Comparison of ENCODE assay signal across 16 cellular contexts in the genomic region with DNA sequence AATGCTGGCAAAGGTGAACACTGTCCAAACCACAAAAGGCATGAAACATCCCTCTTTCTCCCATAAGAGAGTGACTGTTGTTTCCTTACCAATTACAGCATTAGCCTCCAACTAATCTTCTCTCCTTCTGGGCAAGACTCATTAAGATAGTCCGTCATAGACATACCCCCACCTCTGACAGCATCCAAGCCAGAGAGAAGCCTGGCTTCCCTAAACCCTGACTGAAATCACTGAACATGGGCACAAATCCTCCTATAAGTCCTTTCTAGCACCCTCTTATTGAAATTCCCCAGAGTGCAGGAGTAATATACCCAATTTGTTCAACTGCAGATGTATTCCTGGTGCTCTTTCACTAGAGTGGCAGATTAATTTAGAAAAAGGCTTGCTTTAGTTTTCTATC. TPM values are rescaled to one million over a fixed set of nuclear protein-coding genes. Genes with fewer than 3 reads are reported as not detected.
DNase-seq lines count a peak whose midpoint lies in the region; ATAC-seq, FAIRE-seq and TF ChIP-seq lines count a peak whose summit lies in the region.
"Had no signal": no experiment of that assay in that cellular context is flagged by ENCODE, and none has a peak within 500 bp of the region (broad histone marks: within the 10 kb centered on the region; RNA-seq: fewer than 3 reads in every experiment).

No MANE protein-coding gene starts in this region.

- H3K9ac ChIP-seq in HepG2 (ENCODE audit: insufficient read depth, low read depth, low read length), result no peak overlapping the region

- DNase-seq in HepG2 (ENCODE audit: low spot score) (no peak), right lobe of liver (no peak), M059J (ENCODE audit: low read depth) (peak; percentile 48), bronchial epithelial cell (ENCODE audit: low read depth) (no peak), type B pancreatic cell (ENCODE audit: extremely low spot score, unreplicated experiment) (no peak), NCI-H2227 (lab: John Stamatoyannopoulos, UW; ENCODE audit: unreplicated experiment) (no peak)
- DNase-seq: DMS153, HFFc6, NCI-H187 treated with DMSO at 0.1 percent for 48 hours, PC-3, SJCRH30 had no signal

- H3K4me1 ChIP-seq in HepG2 (ENCODE audit: insufficient read depth, low read length) (peaks cover 26% of the 10 kb centered on the region), right lobe of liver (peaks cover 0 to 13% (median 6%) of the 10 kb centered on the region in 4 donors)

- TF ChIP-seq EP300 in HepG2 (IDR thresholded peaks at IDR 0.05; ENCODE audit: low read depth in 2 of 2, low read length in 2 of 2) (no peak), HepG2 (CRISPR knock-in tag; IDR thresholded peaks at IDR 0.05; ENCODE audit: borderline replicate concordance) (no peak)

- ATAC-seq in HepG2, result no peak
- ATAC-seq in right lobe of liver, result no peak
- no peak for ATAC-seq in HG02884 (IDR thresholded peaks at IDR 0.05; ENCODE audit: unreplicated experiment)
- ATAC-seq in GM19455 (IDR thresholded peaks at IDR 0.05; ENCODE audit: unreplicated experiment), result no peak
- ATAC-seq: PC-3 had no signal

- TF ChIP-seq CTCF in HepG2 (CRISPR knock-in tag; IDR thresholded peaks at IDR 0.05), result no peak
- no peak for TF ChIP-seq CTCF in right lobe of liver (IDR thresholded peaks at IDR 0.05)
- TF ChIP-seq CTCF in bronchial epithelial cell (IDR thresholded peaks at IDR 0.05; ENCODE audit: insufficient read depth, low read length, severe bottlenecking), result no peak
- TF ChIP-seq CTCF in type B pancreatic cell (conservative IDR thresholded peaks at IDR 0.05), result no peak

- peak overlapping the region; percentile 40 for H2AFZ ChIP-seq in HepG2 (ENCODE audit: low read length)

- H3K4me2 ChIP-seq in HepG2 (ENCODE audit: low read depth, low read length), result no peak overlapping the region

- no peak for TF ChIP-seq RAD21 in HepG2 (CRISPR knock-in tag; IDR thresholded peaks at IDR 0.05)

- no peaks in the 10 kb centered on the region for H3K36me3 Mint-ChIP-seq in type B pancreatic cell
- H3K36me3 Mint-ChIP-seq: IgD-negative memory B cell had no signal

- peaks cover 8% of the 10 kb centered on the region for H4K20me1 ChIP-seq in HepG2 (ENCODE audit: insufficient read depth, low read length)

- H3K4me1 Mint-ChIP-seq in type B pancreatic cell (ENCODE audit: unreplicated experiment), result no peaks in the 10 kb centered on the region

- FAIRE-seq in HepG2 (lab: Jason Lieb, UNC) (no peak), bronchial epithelial cell (lab: Jason Lieb, UNC) (peak; percentile 23)
- FAIRE-seq: GM12892, H54 had no signal

- peaks cover 20% of the 10 kb centered on the region for H3K27me3 Mint-ChIP-seq in type B pancreatic cell

- WGBS in HepG2 (ENCODE audit: low lambda C conversion rate), result 14% methylated on average over 1 of the region's 1 CpG
- WGBS in right lobe of liver (ENCODE audit: insufficient coverage, low coverage, low lambda C conversion rate, missing lambda C conversion rate), result 88% methylated on average over 1 of the region's 1 CpG

- H3K27me3 ChIP-seq in HepG2 (ENCODE audit: control insufficient read depth in 1 of 2, insufficient read depth in 2 of 2, low read length in 2 of 2), result peaks cover 0 to 3% of the 10 kb centered on the region in 2 experiments; a peak in 2 of 5 replicates
- H3K27me3 ChIP-seq in right lobe of liver, result no peaks in the 10 kb centered on the region
- H3K27me3 ChIP-seq in bronchial epithelial cell (ENCODE audit: control insufficient read depth, insufficient read depth, low read length), result no peaks in the 10 kb centered on the region

- POLR2A ChIA-PET in HepG2 (lab: Yijun Ruan, JAX), result interaction anchor here (3.6 kb wide), 1 partner anchor 11 kb away, joined by 56 read pairs; a partner anchor contains a TSS

- no peaks in the 10 kb centered on the region for H3K9me3 Mint-ChIP-seq in type B pancreatic cell
- H3K9me3 Mint-ChIP-seq: HFFc6, IgD-negative memory B cell had no signal

- H3K4me3 Mint-ChIP-seq in type B pancreatic cell, result peak overlapping the region; percentile 52
- H3K4me3 Mint-ChIP-seq: HFFc6 had no signal

- TF ChIP-seq POLR2A in HepG2 (IDR thresholded peaks at IDR 0.05; ENCODE audit: insufficient read depth in 1 of 2, low read depth in 2 of 2, low read length in 2 of 2) (no peak), right lobe of liver (IDR thresholded peaks at IDR 0.05) (no peak)

- H3K79me2 ChIP-seq in HepG2 (ENCODE audit: insufficient read depth, low read length), result peaks cover 13% of the 10 kb centered on the region

- H3K9me3 ChIP-seq in HepG2 (ENCODE audit: low read length) (no peaks in the 10 kb centered on the region), right lobe of liver (no peaks in the 10 kb centered on the region)
- H3K9me3 ChIP-seq: SJCRH30 had no signal

- H3K27ac ChIP-seq in HepG2 (ENCODE audit: extremely low read length, insufficient read depth, low read length) (no peak overlapping the region), right lobe of liver (no peak overlapping the region)
- H3K27ac ChIP-seq: SJCRH30 had no signal

- H3K36me3 ChIP-seq in HepG2 (replicated peaks in 1 of 2; ENCODE audit: control insufficient read depth in 1 of 2, insufficient read depth in 2 of 2, low read length in 2 of 2) (peaks cover 9 to 21% of the 10 kb centered on the region in 2 experiments), right lobe of liver (peaks cover 0 to 20% (median 4%) of the 10 kb centered on the region in 4 donors), bronchial epithelial cell (ENCODE audit: control insufficient read depth, insufficient read depth, low read length) (peaks cover 11% of the 10 kb centered on the region)

- intact Hi-C loops in HepG2 (cut with micrococcal nuclease; ENCODE audit: unreplicated experiment) (no loop called here), right lobe of liver (cut with DNase I) (no loop called here)

- CTCF ChIA-PET in HepG2 (lab: Yijun Ruan, JAX; ENCODE audit: low intra/inter-chr PET ratio, low total read pairs), result no interaction called here

- in situ Hi-C loops in HepG2 (cut with HindIII; ENCODE audit: extremely low pct_ligation_motif_present, low pct_unique_long_range_greater_than_20kb), result no loop called here

- H3K27ac Mint-ChIP-seq in type B pancreatic cell, result peak overlapping the region; percentile 34
- H3K27ac Mint-ChIP-seq: HFFc6 had no signal

- BruUV-seq in HepG2 (replicated peaks; lab: Mats Ljungman, UMichigan), result no TSS peak

- H3K4me3 ChIP-seq in HepG2 (replicated peaks in 1 of 3; ENCODE audit: insufficient read depth in 1 of 3, low read depth in 2 of 3, low read length in 3 of 3) (no peak overlapping the region), right lobe of liver (no peak overlapping the region), bronchial epithelial cell (ENCODE audit: low read depth, low read length) (no peak overlapping the region)
- H3K4me3 ChIP-seq: SJCRH30 had no signal

RNA-seq across cellular contexts. Expression of a gene that starts 1.7 kb away (rescaled TPM):
- total RNA-seq in HepG2 (2016; rRNA removed; fragmentation: Illumina TruSeq; extraction: Trizol) (50.9 and 65.1 TPM in 2 replicates), right lobe of liver (10 to 100 TPM; 16.8 to 39.1 (median 26.1) TPM), bronchial epithelial cell (19.8 and 21.1 TPM in 2 replicates), type B pancreatic cell (ENCODE audit: low replicate concordance) (51.7 and 69.4 TPM in 2 replicates)
- 57.6 and 60.3 TPM in 2 replicates for total RNA-seq in HepG2 (2016; cell fraction: cytosol; rRNA removed; fragmentation: Illumina TruSeq; extraction: Trizol; ENCODE audit: low read depth)
- total RNA-seq in HepG2 (2016; cell fraction: insoluble cytoplasmic fraction; rRNA removed; fragmentation: Illumina TruSeq; extraction: Trizol), result 55.2 and 76.7 TPM in 2 replicates
- total RNA-seq in HepG2 (2016; cell fraction: membrane; rRNA removed; fragmentation: Illumina TruSeq; extraction: Trizol), result 36.0 and 40.9 TPM in 2 replicates
- 18.2 and 19.2 TPM in 2 replicates for total RNA-seq in HepG2 (2016; cell fraction: nucleus; rRNA removed; fragmentation: Illumina TruSeq; extraction: Trizol)
- 24.6 and 27.4 TPM in 2 replicates for polyA plus RNA-seq in HepG2 (2011; rRNA removed)
- 34.9 and 55.1 TPM in 2 replicates for polyA plus RNA-seq in HepG2 (2011; cell fraction: cytosol; rRNA removed)
- polyA plus RNA-seq in HepG2 (2011; cell fraction: nucleus; rRNA removed), result 41.5 and 44.0 TPM in 2 replicates
- 16.9 and 19.3 TPM in 2 replicates for polyA plus RNA-seq in HepG2 (2012)
- polyA plus RNA-seq in HepG2 (2016; cell fraction: cytosol; fragmentation: Illumina TruSeq; extraction: Trizol; ENCODE audit: low read depth), result 53.8 and 60.7 TPM in 2 replicates
- polyA plus RNA-seq in HepG2 (2016; cell fraction: insoluble cytoplasmic fraction; fragmentation: Illumina TruSeq; extraction: Trizol; ENCODE audit: low read depth), result 53.3 and 62.7 TPM in 2 replicates
- 27.7 and 34.7 TPM in 2 replicates for polyA plus RNA-seq in HepG2 (2016; cell fraction: membrane; fragmentation: Illumina TruSeq; extraction: Trizol; ENCODE audit: low read depth)
- 35.1 and 36.6 TPM in 2 replicates for polyA plus RNA-seq in HepG2 (2016; cell fraction: nucleus; fragmentation: Illumina TruSeq; extraction: Trizol; ENCODE audit: insufficient read depth, low read depth)
- polyA minus RNA-seq in HepG2 (2011; rRNA and poly(A)+ RNA removed; ENCODE audit: low replicate concordance), result 9.1 and 31.0 TPM in 2 replicates
- polyA minus RNA-seq in HepG2 (2011; cell fraction: cytosol; rRNA and poly(A)+ RNA removed), result 11.3 and 11.4 TPM in 2 replicates
- 12.7 and 15.0 TPM in 2 replicates for polyA minus RNA-seq in HepG2 (2011; cell fraction: nucleus; rRNA and poly(A)+ RNA removed)
- total RNA-seq in M059J (2014; rRNA removed; shearing (Covaris generic)), result 45.0 and 48.2 TPM in 2 replicates

RNA-seq across cellular contexts. Expression of a gene that starts 10.2 kb away (rescaled TPM):
- total RNA-seq in HepG2 (2016; rRNA removed; fragmentation: Illumina TruSeq; extraction: Trizol) (45.4 and 48.3 TPM in 2 replicates), right lobe of liver (10 to 100 TPM; 17.8 to 30.4 (median 24.0) TPM), bronchial epithelial cell (34.8 and 37.6 TPM in 2 replicates), type B pancreatic cell (ENCODE audit: low replicate concordance) (61.7 and 77.6 TPM in 2 replicates)
- 8.5 and 8.6 TPM in 2 replicates for total RNA-seq in HepG2 (2016; cell fraction: cytosol; rRNA removed; fragmentation: Illumina TruSeq; extraction: Trizol; ENCODE audit: low read depth)
- 45.1 and 48.4 TPM in 2 replicates for total RNA-seq in HepG2 (2016; cell fraction: insoluble cytoplasmic fraction; rRNA removed; fragmentation: Illumina TruSeq; extraction: Trizol)
- 17.0 and 19.2 TPM in 2 replicates for total RNA-seq in HepG2 (2016; cell fraction: membrane; rRNA removed; fragmentation: Illumina TruSeq; extraction: Trizol)
- total RNA-seq in HepG2 (2016; cell fraction: nucleus; rRNA removed; fragmentation: Illumina TruSeq; extraction: Trizol), result 28.1 and 30.8 TPM in 2 replicates
- polyA plus RNA-seq in HepG2 (2011; rRNA removed), result 34.4 and 35.2 TPM in 2 replicates
- 21.9 and 28.4 TPM in 2 replicates for polyA plus RNA-seq in HepG2 (2011; cell fraction: cytosol; rRNA removed)
- polyA plus RNA-seq in HepG2 (2011; cell fraction: nucleus; rRNA removed), result 53.3 and 53.6 TPM in 2 replicates
- polyA plus RNA-seq in HepG2 (2012), result 19.9 and 22.4 TPM in 2 replicates
- 5.2 and 5.8 TPM in 2 replicates for polyA plus RNA-seq in HepG2 (2016; cell fraction: cytosol; fragmentation: Illumina TruSeq; extraction: Trizol; ENCODE audit: low read depth)
- polyA plus RNA-seq in HepG2 (2016; cell fraction: insoluble cytoplasmic fraction; fragmentation: Illumina TruSeq; extraction: Trizol; ENCODE audit: low read depth), result 41.7 and 50.6 TPM in 2 replicates
- 9.1 and 12.0 TPM in 2 replicates for polyA plus RNA-seq in HepG2 (2016; cell fraction: membrane; fragmentation: Illumina TruSeq; extraction: Trizol; ENCODE audit: low read depth)
- 60.8 and 65.4 TPM in 2 replicates for polyA plus RNA-seq in HepG2 (2016; cell fraction: nucleus; fragmentation: Illumina TruSeq; extraction: Trizol; ENCODE audit: insufficient read depth, low read depth)
- polyA minus RNA-seq in HepG2 (2011; rRNA and poly(A)+ RNA removed; ENCODE audit: low replicate concordance), result 78.3 and 126 TPM in 2 replicates
- 15.4 and 16.3 TPM in 2 replicates for polyA minus RNA-seq in HepG2 (2011; cell fraction: cytosol; rRNA and poly(A)+ RNA removed)
- 39.5 and 44.1 TPM in 2 replicates for polyA minus RNA-seq in HepG2 (2011; cell fraction: nucleus; rRNA and poly(A)+ RNA removed)
- total RNA-seq in M059J (2014; rRNA removed; shearing (Covaris generic)), result 21.6 and 37.8 TPM in 2 replicates

RNA-seq across cellular contexts. Expression of a gene that starts 58.5 kb away (rescaled TPM):
- total RNA-seq in HepG2 (2016; rRNA removed; fragmentation: Illumina TruSeq; extraction: Trizol) (3.8 and 4.4 TPM in 2 replicates), right lobe of liver (10 to 100 TPM in 3 of 6 experiments, 1 to 10 TPM in 3; 5.0 to 13.5 (median 9.7) TPM), bronchial epithelial cell (6.1 and 8.4 TPM in 2 replicates), type B pancreatic cell (ENCODE audit: low replicate concordance) (16.6 and 38.9 TPM in 2 replicates)
- 0.44 and 0.61 TPM in 2 replicates for total RNA-seq in HepG2 (2016; cell fraction: cytosol; rRNA removed; fragmentation: Illumina TruSeq; extraction: Trizol; ENCODE audit: low read depth)
- 2.9 and 4.5 TPM in 2 replicates for total RNA-seq in HepG2 (2016; cell fraction: insoluble cytoplasmic fraction; rRNA removed; fragmentation: Illumina TruSeq; extraction: Trizol)
- 2.0 and 2.1 TPM in 2 replicates for total RNA-seq in HepG2 (2016; cell fraction: membrane; rRNA removed; fragmentation: Illumina TruSeq; extraction: Trizol)
- total RNA-seq in HepG2 (2016; cell fraction: nucleus; rRNA removed; fragmentation: Illumina TruSeq; extraction: Trizol), result 2.9 and 3.7 TPM in 2 replicates
- 1.7 and 2.8 TPM in 2 replicates for polyA plus RNA-seq in HepG2 (2011; rRNA removed)
- polyA plus RNA-seq in HepG2 (2011; cell fraction: cytosol; rRNA removed), result 1.6 and 2.5 TPM in 2 replicates
- polyA plus RNA-seq in HepG2 (2011; cell fraction: nucleus; rRNA removed), result 6.0 and 6.2 TPM in 2 replicates
- 1.2 and 2.4 TPM in 2 replicates for polyA plus RNA-seq in HepG2 (2012)
- polyA plus RNA-seq in HepG2 (2016; cell fraction: cytosol; fragmentation: Illumina TruSeq; extraction: Trizol; ENCODE audit: low read depth), result 0.25 and 0.27 TPM in 2 replicates
- 2.6 and 2.7 TPM in 2 replicates for polyA plus RNA-seq in HepG2 (2016; cell fraction: insoluble cytoplasmic fraction; fragmentation: Illumina TruSeq; extraction: Trizol; ENCODE audit: low read depth)
- polyA plus RNA-seq in HepG2 (2016; cell fraction: membrane; fragmentation: Illumina TruSeq; extraction: Trizol; ENCODE audit: low read depth), result 0.78 and 0.94 TPM in 2 replicates
- 4.3 and 4.6 TPM in 2 replicates for polyA plus RNA-seq in HepG2 (2016; cell fraction: nucleus; fragmentation: Illumina TruSeq; extraction: Trizol; ENCODE audit: insufficient read depth, low read depth)
- 9.8 and 22.8 TPM in 2 replicates for polyA minus RNA-seq in HepG2 (2011; rRNA and poly(A)+ RNA removed; ENCODE audit: low replicate concordance)
- polyA minus RNA-seq in HepG2 (2011; cell fraction: cytosol; rRNA and poly(A)+ RNA removed), result 3.4 and 4.2 TPM in 2 replicates
- polyA minus RNA-seq in HepG2 (2011; cell fraction: nucleus; rRNA and poly(A)+ RNA removed), result 4.9 and 5.1 TPM in 2 replicates
- total RNA-seq in M059J (2014; rRNA removed; shearing (Covaris generic)), result 5.9 and 13.0 TPM in 2 replicates

RNA-seq across cellular contexts. Expression of a gene that starts 59.5 kb away (rescaled TPM):
- 18.7 and 21.4 TPM in 2 replicates for total RNA-seq in HepG2 (2016; rRNA removed; fragmentation: Illumina TruSeq; extraction: Trizol)
- total RNA-seq in HepG2 (2016; cell fraction: cytosol; rRNA removed; fragmentation: Illumina TruSeq; extraction: Trizol; ENCODE audit: low read depth), result 13.2 and 15.2 TPM in 2 replicates
- total RNA-seq in HepG2 (2016; cell fraction: insoluble cytoplasmic fraction; rRNA removed; fragmentation: Illumina TruSeq; extraction: Trizol), result 18.1 and 22.6 TPM in 2 replicates
- total RNA-seq in HepG2 (2016; cell fraction: membrane; rRNA removed; fragmentation: Illumina TruSeq; extraction: Trizol), result 29.5 and 31.1 TPM in 2 replicates
- 22.2 and 24.4 TPM in 2 replicates for total RNA-seq in HepG2 (2016; cell fraction: nucleus; rRNA removed; fragmentation: Illumina TruSeq; extraction: Trizol)
- 40.5 and 51.0 TPM in 2 replicates for polyA plus RNA-seq in HepG2 (2011; rRNA removed)
- polyA plus RNA-seq in HepG2 (2011; cell fraction: cytosol; rRNA removed), result 17.1 and 18.5 TPM in 2 replicates
- polyA plus RNA-seq in HepG2 (2011; cell fraction: nucleus; rRNA removed), result 130 and 135 TPM in 2 replicates
- polyA plus RNA-seq in HepG2 (2012), result 35.3 and 47.6 TPM in 2 replicates
- polyA plus RNA-seq in HepG2 (2016; cell fraction: cytosol; fragmentation: Illumina TruSeq; extraction: Trizol; ENCODE audit: low read depth), result 18.5 and 18.9 TPM in 2 replicates
- polyA plus RNA-seq in HepG2 (2016; cell fraction: insoluble cytoplasmic fraction; fragmentation: Illumina TruSeq; extraction: Trizol; ENCODE audit: low read depth), result 29.6 and 39.8 TPM in 2 replicates
- 31.6 and 34.3 TPM in 2 replicates for polyA plus RNA-seq in HepG2 (2016; cell fraction: membrane; fragmentation: Illumina TruSeq; extraction: Trizol; ENCODE audit: low read depth)
- 67.4 and 71.3 TPM in 2 replicates for polyA plus RNA-seq in HepG2 (2016; cell fraction: nucleus; fragmentation: Illumina TruSeq; extraction: Trizol; ENCODE audit: insufficient read depth, low read depth)
- 44.8 and 56.8 TPM in 2 replicates for polyA minus RNA-seq in HepG2 (2011; rRNA and poly(A)+ RNA removed; ENCODE audit: low replicate concordance)
- 19.2 and 21.1 TPM in 2 replicates for polyA minus RNA-seq in HepG2 (2011; cell fraction: cytosol; rRNA and poly(A)+ RNA removed)
- 31.7 and 34.9 TPM in 2 replicates for polyA minus RNA-seq in HepG2 (2011; cell fraction: nucleus; rRNA and poly(A)+ RNA removed)
- total RNA-seq in right lobe of liver, result 10 to 100 TPM; 27.8 to 51.1 (median 41.9) TPM
- 37.2 and 49.1 TPM in 2 replicates for total RNA-seq in M059J (2014; rRNA removed; shearing (Covaris generic))
- total RNA-seq in bronchial epithelial cell, result 9.5 and 15.2 TPM in 2 replicates
- 64.8 and 80.0 TPM in 2 replicates for total RNA-seq in type B pancreatic cell (ENCODE audit: low replicate concordance)
